ENCODE assay signal across 1 cellular context in genomic region chr12:113184900-113185179, GRCh38.
TF ChIP-seq lines count a peak whose summit lies in the region.

No MANE protein-coding gene starts in this region.

TF ChIP-seq in K562, 482 proteins besides CTCF, POLR2A, EP300 and RAD21 (continues in another document):
- no peak for TF ChIP-seq ZNF445 (CRISPR knock-in tag; IDR thresholded peaks at IDR 0.05; ENCODE audit: low read depth)
- TF ChIP-seq ETV5 (CRISPR knock-in tag; IDR thresholded peaks at IDR 0.05; ENCODE audit: low read depth) = 0 out of 2 replicates have a peak, but pooled peaks have one; percentile 35
- TF ChIP-seq, protein P1, sequence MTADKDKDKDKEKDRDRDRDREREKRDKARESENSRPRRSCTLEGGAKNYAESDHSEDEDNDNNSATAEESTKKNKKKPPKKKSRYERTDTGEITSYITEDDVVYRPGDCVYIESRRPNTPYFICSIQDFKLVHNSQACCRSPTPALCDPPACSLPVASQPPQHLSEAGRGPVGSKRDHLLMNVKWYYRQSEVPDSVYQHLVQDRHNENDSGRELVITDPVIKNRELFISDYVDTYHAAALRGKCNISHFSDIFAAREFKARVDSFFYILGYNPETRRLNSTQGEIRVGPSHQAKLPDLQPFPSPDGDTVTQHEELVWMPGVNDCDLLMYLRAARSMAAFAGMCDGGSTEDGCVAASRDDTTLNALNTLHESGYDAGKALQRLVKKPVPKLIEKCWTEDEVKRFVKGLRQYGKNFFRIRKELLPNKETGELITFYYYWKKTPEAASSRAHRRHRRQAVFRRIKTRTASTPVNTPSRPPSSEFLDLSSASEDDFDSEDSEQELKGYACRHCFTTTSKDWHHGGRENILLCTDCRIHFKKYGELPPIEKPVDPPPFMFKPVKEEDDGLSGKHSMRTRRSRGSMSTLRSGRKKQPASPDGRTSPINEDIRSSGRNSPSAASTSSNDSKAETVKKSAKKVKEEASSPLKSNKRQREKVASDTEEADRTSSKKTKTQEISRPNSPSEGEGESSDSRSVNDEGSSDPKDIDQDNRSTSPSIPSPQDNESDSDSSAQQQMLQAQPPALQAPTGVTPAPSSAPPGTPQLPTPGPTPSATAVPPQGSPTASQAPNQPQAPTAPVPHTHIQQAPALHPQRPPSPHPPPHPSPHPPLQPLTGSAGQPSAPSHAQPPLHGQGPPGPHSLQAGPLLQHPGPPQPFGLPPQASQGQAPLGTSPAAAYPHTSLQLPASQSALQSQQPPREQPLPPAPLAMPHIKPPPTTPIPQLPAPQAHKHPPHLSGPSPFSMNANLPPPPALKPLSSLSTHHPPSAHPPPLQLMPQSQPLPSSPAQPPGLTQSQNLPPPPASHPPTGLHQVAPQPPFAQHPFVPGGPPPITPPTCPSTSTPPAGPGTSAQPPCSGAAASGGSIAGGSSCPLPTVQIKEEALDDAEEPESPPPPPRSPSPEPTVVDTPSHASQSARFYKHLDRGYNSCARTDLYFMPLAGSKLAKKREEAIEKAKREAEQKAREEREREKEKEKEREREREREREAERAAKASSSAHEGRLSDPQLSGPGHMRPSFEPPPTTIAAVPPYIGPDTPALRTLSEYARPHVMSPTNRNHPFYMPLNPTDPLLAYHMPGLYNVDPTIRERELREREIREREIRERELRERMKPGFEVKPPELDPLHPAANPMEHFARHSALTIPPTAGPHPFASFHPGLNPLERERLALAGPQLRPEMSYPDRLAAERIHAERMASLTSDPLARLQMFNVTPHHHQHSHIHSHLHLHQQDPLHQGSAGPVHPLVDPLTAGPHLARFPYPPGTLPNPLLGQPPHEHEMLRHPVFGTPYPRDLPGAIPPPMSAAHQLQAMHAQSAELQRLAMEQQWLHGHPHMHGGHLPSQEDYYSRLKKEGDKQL (CRISPR knock-in tag; IDR thresholded peaks at IDR 0.05; ENCODE audit: borderline replicate concordance) = 0 out of 2 replicates have a peak, but pooled peaks have one; percentile 77
- TF ChIP-seq SMARCB1 (IDR thresholded peaks at IDR 0.05; ENCODE audit: insufficient read length, low read depth) = no peak
- no peak for TF ChIP-seq HNRNPL (IDR thresholded peaks at IDR 0.05; ENCODE audit: low read depth, low read length)
- TF ChIP-seq HMG20B (CRISPR knock-in tag; IDR thresholded peaks at IDR 0.05) = no peak
- 0 out of 3 replicates have a peak, but pooled peaks of 1 of the 2 experiments have one; percentile 6 for TF ChIP-seq CBX3 (IDR thresholded peaks at IDR 0.05; ENCODE audit: borderline replicate concordance in 1 of 2, low read length in 2 of 2)
- peak in 1 of 2 experiments; percentile 59; a peak in 1 of 4 replicates for TF ChIP-seq SIN3A (IDR thresholded peaks at IDR 0.05; ENCODE audit: borderline replicate concordance in 2 of 2, control insufficient read depth in 1 of 2, low read depth in 2 of 2, low read length in 2 of 2)
- TF ChIP-seq SMAD1 (IDR thresholded peaks at IDR 0.05; ENCODE audit: low read depth, low read length, partially characterized antibody) = peak; percentile 24
- no peak for TF ChIP-seq ELF1 (tag; IDR thresholded peaks at IDR 0.05)
- no peak for TF ChIP-seq TRIM28 (IDR thresholded peaks at IDR 0.05)
- TF ChIP-seq, protein P2, sequence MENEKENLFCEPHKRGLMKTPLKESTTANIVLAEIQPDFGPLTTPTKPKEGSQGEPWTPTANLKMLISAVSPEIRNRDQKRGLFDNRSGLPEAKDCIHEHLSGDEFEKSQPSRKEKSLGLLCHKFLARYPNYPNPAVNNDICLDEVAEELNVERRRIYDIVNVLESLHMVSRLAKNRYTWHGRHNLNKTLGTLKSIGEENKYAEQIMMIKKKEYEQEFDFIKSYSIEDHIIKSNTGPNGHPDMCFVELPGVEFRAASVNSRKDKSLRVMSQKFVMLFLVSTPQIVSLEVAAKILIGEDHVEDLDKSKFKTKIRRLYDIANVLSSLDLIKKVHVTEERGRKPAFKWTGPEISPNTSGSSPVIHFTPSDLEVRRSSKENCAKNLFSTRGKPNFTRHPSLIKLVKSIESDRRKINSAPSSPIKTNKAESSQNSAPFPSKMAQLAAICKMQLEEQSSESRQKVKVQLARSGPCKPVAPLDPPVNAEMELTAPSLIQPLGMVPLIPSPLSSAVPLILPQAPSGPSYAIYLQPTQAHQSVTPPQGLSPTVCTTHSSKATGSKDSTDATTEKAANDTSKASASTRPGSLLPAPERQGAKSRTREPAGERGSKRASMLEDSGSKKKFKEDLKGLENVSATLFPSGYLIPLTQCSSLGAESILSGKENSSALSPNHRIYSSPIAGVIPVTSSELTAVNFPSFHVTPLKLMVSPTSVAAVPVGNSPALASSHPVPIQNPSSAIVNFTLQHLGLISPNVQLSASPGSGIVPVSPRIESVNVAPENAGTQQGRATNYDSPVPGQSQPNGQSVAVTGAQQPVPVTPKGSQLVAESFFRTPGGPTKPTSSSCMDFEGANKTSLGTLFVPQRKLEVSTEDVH (IDR thresholded peaks at IDR 0.05; ENCODE audit: low read depth, partially characterized antibody) = no peak
- TF ChIP-seq, protein P3, sequence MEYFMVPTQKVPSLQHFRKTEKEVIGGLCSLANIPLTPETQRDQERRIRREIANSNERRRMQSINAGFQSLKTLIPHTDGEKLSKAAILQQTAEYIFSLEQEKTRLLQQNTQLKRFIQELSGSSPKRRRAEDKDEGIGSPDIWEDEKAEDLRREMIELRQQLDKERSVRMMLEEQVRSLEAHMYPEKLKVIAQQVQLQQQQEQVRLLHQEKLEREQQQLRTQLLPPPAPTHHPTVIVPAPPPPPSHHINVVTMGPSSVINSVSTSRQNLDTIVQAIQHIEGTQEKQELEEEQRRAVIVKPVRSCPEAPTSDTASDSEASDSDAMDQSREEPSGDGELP (CRISPR knock-in tag; IDR thresholded peaks at IDR 0.05; ENCODE audit: borderline replicate concordance) = no peak
- no peak for TF ChIP-seq ZFP36 (IDR thresholded peaks at IDR 0.05; ENCODE audit: low read depth, low read length, partially characterized antibody)
- TF ChIP-seq NEUROD1 (IDR thresholded peaks at IDR 0.05; ENCODE audit: borderline replicate concordance, low read depth, low read length, partially characterized antibody) = peak; percentile 83
- TF ChIP-seq NFE2L1 (tag; IDR thresholded peaks at IDR 0.05; ENCODE audit: borderline replicate concordance, low read depth) = no peak
- TF ChIP-seq, protein P4, sequence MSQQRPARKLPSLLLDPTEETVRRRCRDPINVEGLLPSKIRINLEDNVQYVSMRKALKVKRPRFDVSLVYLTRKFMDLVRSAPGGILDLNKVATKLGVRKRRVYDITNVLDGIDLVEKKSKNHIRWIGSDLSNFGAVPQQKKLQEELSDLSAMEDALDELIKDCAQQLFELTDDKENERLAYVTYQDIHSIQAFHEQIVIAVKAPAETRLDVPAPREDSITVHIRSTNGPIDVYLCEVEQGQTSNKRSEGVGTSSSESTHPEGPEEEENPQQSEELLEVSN (IDR thresholded peaks at IDR 0.05; ENCODE audit: borderline replicate concordance in 1 of 2, extremely low read depth in 1 of 2, insufficient read depth in 1 of 2, insufficient read length in 1 of 2, low read depth in 1 of 2, low read length in 1 of 2, poor library complexity in 1 of 2, severe bottlenecking in 1 of 2) = peak in 1 of 2 experiments; percentile 42
- no peak for TF ChIP-seq TCFL5 (CRISPR knock-in tag; conservative IDR thresholded peaks at IDR 0.05)
- no peak for TF ChIP-seq GTF2F1 (IDR thresholded peaks at IDR 0.05; ENCODE audit: low read depth, low read length)
- TF ChIP-seq ZNF146 (CRISPR knock-in tag; IDR thresholded peaks at IDR 0.05; ENCODE audit: unreplicated experiment) = no peak
- TF ChIP-seq FOS (IDR thresholded peaks at IDR 0.05; ENCODE audit: extremely low read depth, insufficient read length) = peak; percentile 79
- TF ChIP-seq MEIS2 (IDR thresholded peaks at IDR 0.05; ENCODE audit: partially characterized antibody) = peak; percentile 2
- TF ChIP-seq DMBX1 (CRISPR knock-in tag; IDR thresholded peaks at IDR 0.05; ENCODE audit: borderline replicate concordance) = 0 out of 2 replicates have a peak, but pooled peaks have one; percentile 9
- TF ChIP-seq RBM25 (IDR thresholded peaks at IDR 0.05; ENCODE audit: low read depth, low read length, severe bottlenecking) = peak; percentile 84
- TF ChIP-seq, protein P5, sequence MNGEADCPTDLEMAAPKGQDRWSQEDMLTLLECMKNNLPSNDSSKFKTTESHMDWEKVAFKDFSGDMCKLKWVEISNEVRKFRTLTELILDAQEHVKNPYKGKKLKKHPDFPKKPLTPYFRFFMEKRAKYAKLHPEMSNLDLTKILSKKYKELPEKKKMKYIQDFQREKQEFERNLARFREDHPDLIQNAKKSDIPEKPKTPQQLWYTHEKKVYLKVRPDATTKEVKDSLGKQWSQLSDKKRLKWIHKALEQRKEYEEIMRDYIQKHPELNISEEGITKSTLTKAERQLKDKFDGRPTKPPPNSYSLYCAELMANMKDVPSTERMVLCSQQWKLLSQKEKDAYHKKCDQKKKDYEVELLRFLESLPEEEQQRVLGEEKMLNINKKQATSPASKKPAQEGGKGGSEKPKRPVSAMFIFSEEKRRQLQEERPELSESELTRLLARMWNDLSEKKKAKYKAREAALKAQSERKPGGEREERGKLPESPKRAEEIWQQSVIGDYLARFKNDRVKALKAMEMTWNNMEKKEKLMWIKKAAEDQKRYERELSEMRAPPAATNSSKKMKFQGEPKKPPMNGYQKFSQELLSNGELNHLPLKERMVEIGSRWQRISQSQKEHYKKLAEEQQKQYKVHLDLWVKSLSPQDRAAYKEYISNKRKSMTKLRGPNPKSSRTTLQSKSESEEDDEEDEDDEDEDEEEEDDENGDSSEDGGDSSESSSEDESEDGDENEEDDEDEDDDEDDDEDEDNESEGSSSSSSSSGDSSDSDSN (IDR thresholded peaks at IDR 0.05; ENCODE audit: borderline replicate concordance in 1 of 2, low read depth in 2 of 2, low read length in 2 of 2) = peak in 1 of 2 experiments; percentile 42; a peak in 1 of 4 replicates
- TF ChIP-seq HOXB6 (CRISPR knock-in tag; IDR thresholded peaks at IDR 0.05; ENCODE audit: borderline replicate concordance) = no peak
- TF ChIP-seq ASH1L (IDR thresholded peaks at IDR 0.05; ENCODE audit: borderline replicate concordance, low read depth, partially characterized antibody) = peak; percentile 79
- TF ChIP-seq CREB3L1 (IDR thresholded peaks at IDR 0.05; ENCODE audit: borderline replicate concordance, low read depth) = peak; percentile 26; the same call in 1 of the 2 replicates
- TF ChIP-seq TEAD1 (CRISPR knock-in tag; IDR thresholded peaks at IDR 0.05) = 0 out of 4 replicates have a peak, but pooled peaks of 1 of the 2 experiments have one; percentile 4
- TF ChIP-seq MBD2 (IDR thresholded peaks at IDR 0.05; ENCODE audit: borderline replicate concordance, low read depth) = peak; percentile 57
- TF ChIP-seq CLOCK (CRISPR knock-in tag; IDR thresholded peaks at IDR 0.05; ENCODE audit: borderline replicate concordance) = no peak
- 0 out of 2 replicates have a peak, but pooled peaks have one; percentile 26 for TF ChIP-seq REST (CRISPR knock-in tag; IDR thresholded peaks at IDR 0.05; ENCODE audit: low read depth)
- TF ChIP-seq NONO (IDR thresholded peaks at IDR 0.05; ENCODE audit: low read depth in 2 of 2, low read length in 1 of 2) = peak in 1 of 2 experiments; percentile 9; a peak in 1 of 4 replicates
- peak; percentile 70 for TF ChIP-seq SP2 (IDR thresholded peaks at IDR 0.05; ENCODE audit: extremely low read depth, low read depth, low read length, poor library complexity, severe bottlenecking)
- TF ChIP-seq TARDBP (IDR thresholded peaks at IDR 0.05) = 0 out of 2 replicates have a peak, but pooled peaks have one; percentile 14
- peak; percentile 96 for TF ChIP-seq NFYB (IDR thresholded peaks at IDR 0.05; ENCODE audit: extremely low read depth, insufficient read length)
- TF ChIP-seq GTF2E2 (tag; IDR thresholded peaks at IDR 0.05) = no peak
- 0 out of 2 replicates have a peak, but pooled peaks have one; percentile 2 for TF ChIP-seq ZNF384 (IDR thresholded peaks at IDR 0.05; ENCODE audit: low read depth, low read length)
